Comparison of ENCODE assay signal across 20 cellular contexts in genomic region chr1:20028726-20029125, GRCh38. TPM values are rescaled to one million over a fixed set of nuclear protein-coding genes. Genes with fewer than 3 reads are reported as not detected.
DNase-seq lines count a peak whose midpoint lies in the region; ATAC-seq and TF ChIP-seq lines count a peak whose summit lies in the region.
"Had no signal": no experiment of that assay in that cellular context is flagged by ENCODE, and none has a peak within 500 bp of the region (broad histone marks: within the 10 kb centered on the region; RNA-seq: fewer than 3 reads in every experiment).

No MANE protein-coding gene starts in this region.

- H3K36me3 Mint-ChIP-seq in endothelial cell (ENCODE audit: low read depth, unreplicated experiment) = peaks cover 6% of the 10 kb centered on the region

- WGBS in hepatocyte (ENCODE audit: low lambda C conversion rate, missing lambda C conversion rate) = 77% methylated on average over 5 of the region's 5 CpGs

- H3K4me1 ChIP-seq in hepatocyte (ENCODE audit: insufficient read depth) = no peaks in the 10 kb centered on the region

- no peaks in the 10 kb centered on the region for H3K9me3 ChIP-seq in hepatocyte (ENCODE audit: low read depth)

- no peaks in the 10 kb centered on the region for H3K9me2 ChIP-seq in hepatocyte (replicated peaks; ENCODE audit: insufficient read depth)

- peak overlapping the region; percentile 58 for H3K4me2 ChIP-seq in hepatocyte
- H3K4me2 ChIP-seq: GM23338 had no signal

- H3K27ac Mint-ChIP-seq in endothelial cell (ENCODE audit: unreplicated experiment) = peak overlapping the region; percentile 83
- H3K27ac Mint-ChIP-seq: CD4-positive, alpha-beta T cell; GM23338 had no signal

- H3K27ac ChIP-seq in VCaP (peak overlapping the region; percentile 16; the same call in 1 of the 2 replicates), hepatocyte (peak overlapping the region; percentile 86)
- H3K27ac ChIP-seq: BLaER1 treated with 17β-estradiol and CSF1 and Interleukin-3, amounts not matched to agents 10 nM and 100 nM had no signal

- H3K27me3 Mint-ChIP-seq in endothelial cell (ENCODE audit: unreplicated experiment) = peaks cover 5% of the 10 kb centered on the region

- H3K4me3 Mint-ChIP-seq in endothelial cell (ENCODE audit: unreplicated experiment) = no peak overlapping the region
- H3K4me3 Mint-ChIP-seq: CD4-positive, alpha-beta T cell; GM23338 had no signal

- H3K27me3 ChIP-seq in hepatocyte = no peaks in the 10 kb centered on the region
- H3K27me3 ChIP-seq: BLaER1 treated with 17β-estradiol and CSF1 and Interleukin-3, amounts not matched to agents 10 nM and 100 nM had no signal

- intact Hi-C loops in left cardiac atrium (cut with DNase I) = no loop called here

- H3K4me3 ChIP-seq in hepatocyte = no peak overlapping the region
- H3K4me3 ChIP-seq: BLaER1 treated with 17β-estradiol and CSF1 and Interleukin-3, amounts not matched to agents 10 nM and 100 nM; GM12878; GM23338 had no signal

- peaks cover 29% of the 10 kb centered on the region for H3K4me1 Mint-ChIP-seq in endothelial cell (ENCODE audit: unreplicated experiment)
- H3K4me1 Mint-ChIP-seq: GM23338 had no signal

- H3K79me2 ChIP-seq in hepatocyte = peaks cover 10% of the 10 kb centered on the region

- ATAC-seq in left cardiac atrium = peak; percentile 11 to 29
- ATAC-seq: GM12878, GM23338 had no signal

- DNase-seq in endothelial cell (ENCODE audit: low spot score) (no peak), left cardiac atrium (no peak), hepatocyte (ENCODE audit: low spot score) (no peak), NCI-H1092 treated with DMSO at 0.1 percent for 48 hours (lab: John Stamatoyannopoulos, UW) (no peak), HuH-7.5 (ENCODE audit: low spot score) (no peak), glomerular visceral epithelial cell (ENCODE audit: extremely low spot score) (no peak)
- no peak for DNase-seq in activated naive CD4-positive, alpha-beta T cell treated with Interleukin-2 at 50 U/mL for 16 hours
- DNase-seq: ACHN; Calu3; CD4-positive, alpha-beta T cell; DMS 273 treated with DMSO at 0.1 percent for 48 hours; DMS79; H7 had no signal

- H3K9me3 Mint-ChIP-seq in endothelial cell (ENCODE audit: unreplicated experiment) = no peaks in the 10 kb centered on the region

- TF ChIP-seq CTCF in VCaP (conservative IDR thresholded peaks at IDR 0.05) (no peak), endothelial cell (IDR thresholded peaks at IDR 0.05; ENCODE audit: unreplicated experiment) (no peak), hepatocyte (IDR thresholded peaks at IDR 0.05; ENCODE audit: poor library complexity) (no peak)

- H3K36me3 ChIP-seq in hepatocyte (replicated peaks; ENCODE audit: insufficient read depth, low read depth) = no peaks in the 10 kb centered on the region
- H3K36me3 ChIP-seq: BLaER1 treated with 17β-estradiol and CSF1 and Interleukin-3, amounts not matched to agents 10 nM and 100 nM had no signal

- H4K20me1 ChIP-seq in hepatocyte (ENCODE audit: insufficient read depth, poor library complexity, severe bottlenecking) = no peaks in the 10 kb centered on the region
- H4K20me1 ChIP-seq: BLaER1 treated with 17β-estradiol and CSF1 and Interleukin-3, amounts not matched to agents 10 nM and 100 nM had no signal

- H2AFZ ChIP-seq in hepatocyte = no peak overlapping the region
- H2AFZ ChIP-seq: GM23338 had no signal

RNA-seq across cellular contexts. Expression of gene PLA2G5, which starts 41.3 kb away (rescaled TPM):
- total RNA-seq in endothelial cell (ENCODE audit: unreplicated experiment) (0.77 TPM), left cardiac atrium (10 to 100 TPM; 84.9 to 93.0 TPM), hepatocyte (10.5 and 24.9 TPM in 2 replicates)
- 29.4 and 40.7 TPM in 2 replicates for polyA plus RNA-seq in hepatocyte
- total RNA-seq: A172; Calu3; CD4-positive, alpha-beta T cell; G401; GM23338; HT1080 had no signal
- polyA plus RNA-seq: GM23338 had no signal

RNA-seq across cellular contexts. Expression of gene PLA2G2A, which starts 49.3 kb away (rescaled TPM):
- not detected for total RNA-seq in endothelial cell (ENCODE audit: unreplicated experiment)
- total RNA-seq in left cardiac atrium = 1,000 to 10,000 TPM in 1 of 2 donors, 100 to 1,000 TPM in 1; 376 to 1,124 TPM
- 170 and 340 TPM in 2 replicates for total RNA-seq in hepatocyte
- polyA plus RNA-seq in hepatocyte = 1,328 and 1,609 TPM in 2 replicates
- total RNA-seq: A172; Calu3; CD4-positive, alpha-beta T cell; G401; GM23338; H7; HT1080 had no signal
- polyA plus RNA-seq: GM12878 had no signal

Comparison
In these comparisons a context has a peak if more than half of its experiments do, and no peak if none do; other contexts are left out.
1. RNA of gene PLA2G2A, which starts 49.3 kb away (total RNA-seq): 376 to 1,124 TPM in left cardiac atrium and 170 to 340 TPM in hepatocyte; not detected in endothelial cell (single experiment); every median in the first group is over 100 times any median in the second.